In genomic region chr19:52270266-52270885, GRCh38 we compare ENCODE assay signal across 8 cellular contexts. TPM values are rescaled to one million over a fixed set of nuclear protein-coding genes. Genes with fewer than 3 reads are reported as not detected.
DNase-seq lines count a peak whose midpoint lies in the region; ATAC-seq and TF ChIP-seq lines count a peak whose summit lies in the region.

No MANE protein-coding gene starts in this region.

- peak overlapping the region; percentile 100 for H3K4me3 Mint-ChIP-seq in activated CD8-positive, alpha-beta memory T cell treated with anti-CD3 and anti-CD28 coated beads, Interleukin-2, amount 10 ng/mL, durations not matched to agents 7 days and 5 days

- H3K27me3 Mint-ChIP-seq in activated CD8-positive, alpha-beta memory T cell treated with anti-CD3 and anti-CD28 coated beads, Interleukin-2, amount 10 ng/mL, durations not matched to agents 7 days and 5 days, result no peaks in the 10 kb centered on the region

- in situ Hi-C loops in astrocyte of the cerebellum (cut with HindIII; ENCODE audit: low sequenced_read_pairs), result no loop called here

- peak overlapping the region; percentile 95 for H3K4me3 ChIP-seq in astrocyte of the cerebellum (ENCODE audit: low read depth, low read length)

- no peak for TF ChIP-seq CTCF in astrocyte of the cerebellum (IDR thresholded peaks at IDR 0.05; ENCODE audit: low read depth, low read length, missing control alignments)

- H3K9me3 Mint-ChIP-seq in activated CD8-positive, alpha-beta memory T cell treated with anti-CD3 and anti-CD28 coated beads, Interleukin-2, amount 10 ng/mL, durations not matched to agents 7 days and 5 days (ENCODE audit: low read depth), result peaks cover 29% of the 10 kb centered on the region

- H3K36me3 Mint-ChIP-seq in activated CD8-positive, alpha-beta memory T cell treated with anti-CD3 and anti-CD28 coated beads, Interleukin-2, amount 10 ng/mL, durations not matched to agents 7 days and 5 days, result peaks cover 48% of the 10 kb centered on the region

- peaks cover 25% of the 10 kb centered on the region for H3K4me1 Mint-ChIP-seq in activated CD8-positive, alpha-beta memory T cell treated with anti-CD3 and anti-CD28 coated beads, Interleukin-2, amount 10 ng/mL, durations not matched to agents 7 days and 5 days

- CTCF ChIA-PET in activated CD8-positive, alpha-beta memory T cell treated with anti-CD3 and anti-CD28 coated beads, Interleukin-2, amount 10 ng/mL, durations not matched to agents 7 days and 5 days (lab: Charles Lee), result no interaction called here

- H3K27ac Mint-ChIP-seq in activated CD8-positive, alpha-beta memory T cell treated with anti-CD3 and anti-CD28 coated beads, Interleukin-2, amount 10 ng/mL, durations not matched to agents 7 days and 5 days, result peak overlapping the region; percentile 96

- peak; percentile 6 for ATAC-seq in activated CD8-positive, alpha-beta memory T cell treated with anti-CD3 and anti-CD28 coated beads, Interleukin-2, amount 10 ng/mL, durations not matched to agents 7 days and 5 days
- no peak for ATAC-seq in stimulated activated naive CD8-positive, alpha-beta T cell treated with anti-CD3 and anti-CD28 coated beads, Interleukin-15, Interleukin-2, amounts not matched to agents 100 U/mL and 50 U/mL, for 24 hours

- peak; percentile 41 for DNase-seq in activated CD8-positive, alpha-beta memory T cell treated with anti-CD3 and anti-CD28 coated beads, Interleukin-2, amount 10 ng/mL, durations not matched to agents 7 days and 5 days
- no peak for DNase-seq in activated CD8-positive, alpha-beta memory T cell treated with anti-CD3 and anti-CD28 coated beads, Interleukin-2, amount 50 U/mL, for 48 hours
- DNase-seq in NAMALWA (ENCODE audit: low spot score), result peak; percentile 38
- DNase-seq in astrocyte of the cerebellum (ENCODE audit: low read depth), result no peak
- peak; percentile 40 for DNase-seq in iris pigment epithelial cell (ENCODE audit: low read depth)
- DNase-seq in stimulated activated naive CD8-positive, alpha-beta T cell treated with anti-CD3 and anti-CD28 coated beads, Interleukin-15, Interleukin-2, amounts not matched to agents 100 U/mL and 50 U/mL, for 24 hours, result peak; percentile 23
- no peak for DNase-seq in dedifferentiated amniotic fluid mesenchymal stem cell (ENCODE audit: extremely low spot score)
- no peak for DNase-seq in SKM-1 treated with dmso at 0.1 percent for 144 hours (lab: John Stamatoyannopoulos, UW; ENCODE audit: unreplicated experiment)

RNA-seq across cellular contexts. Expression of gene ZNF766, which starts 1.0 kb away (rescaled TPM):
- 10 to 100 TPM; 20.6 to 25.8 TPM for total RNA-seq in activated CD8-positive, alpha-beta memory T cell treated with anti-CD3 and anti-CD28 coated beads, Interleukin-2, amount 10 ng/mL, durations not matched to agents 7 days and 5 days

RNA-seq across cellular contexts. Expression of gene ZNF480, which starts 26.6 kb away (rescaled TPM):
- total RNA-seq in activated CD8-positive, alpha-beta memory T cell treated with anti-CD3 and anti-CD28 coated beads, Interleukin-2, amount 10 ng/mL, durations not matched to agents 7 days and 5 days, result 10 to 100 TPM; 10.6 to 14.3 TPM

Comparison
In these comparisons a context has a peak if more than half of its experiments do, and no peak if none do; other contexts are left out.
1. DNase-seq: peak in activated CD8-positive, alpha-beta memory T cell treated with anti-CD3 and anti-CD28 coated beads, Interleukin-2, amount 10 ng/mL, durations not matched to agents 7 days and 5 days (single experiment), NAMALWA (single experiment), iris pigment epithelial cell (single experiment) and stimulated activated naive CD8-positive, alpha-beta T cell treated with anti-CD3 and anti-CD28 coated beads, Interleukin-15, Interleukin-2, amounts not matched to agents 100 U/mL and 50 U/mL, for 24 hours (single experiment); none in activated CD8-positive, alpha-beta memory T cell treated with anti-CD3 and anti-CD28 coated beads, Interleukin-2, amount 50 U/mL, for 48 hours (single experiment), astrocyte of the cerebellum (single experiment), dedifferentiated amniotic fluid mesenchymal stem cell (single experiment) and SKM-1 treated with dmso at 0.1 percent for 144 hours (single experiment).